In genomic region chr10:73159038-73159648, GRCh38 we compare ENCODE assay signal across 8 cellular contexts. TPM values are rescaled to one million over a fixed set of nuclear protein-coding genes. Genes with fewer than 3 reads are reported as not detected.
DNase-seq lines count a peak whose midpoint lies in the region; ATAC-seq, FAIRE-seq and TF ChIP-seq lines count a peak whose summit lies in the region.

No MANE protein-coding gene starts in this region.

- FAIRE-seq in G401.6 (lab: Jason Lieb, UNC) (peak; percentile 97), TTC549 (lab: Jason Lieb, UNC) (peak; percentile 86), K562 (lab: Jason Lieb, UNC) (peak; percentile 91)

- peaks cover 49% of the 10 kb centered on the region for H3K79me2 ChIP-seq in K562 (ENCODE audit: control insufficient read depth, insufficient read depth, low read length)

- no peaks in the 10 kb centered on the region for H4K20me1 ChIP-seq in K562 (replicated peaks; ENCODE audit: control insufficient read depth, insufficient read depth, low read length)

- TF ChIP-seq RAD21 in K562 (CRISPR knock-in tag; conservative IDR thresholded peaks at IDR 0.05 in 1 of 2, IDR thresholded peaks at IDR 0.05 in 1 of 2): peak; percentile 80 to 83

- TF ChIP-seq POLR2A in K562 (conservative IDR thresholded peaks at IDR 0.05): no peak

- no peak overlapping the region for H3K4me3 ChIP-seq in K562

- no peaks in the 10 kb centered on the region for H3K27me3 ChIP-seq in K562 (ENCODE audit: control insufficient read depth in 2 of 2, insufficient read depth in 2 of 2, low read length in 2 of 2)

- peaks cover 72% of the 10 kb centered on the region for H3K36me3 ChIP-seq in K562 (ENCODE audit: control insufficient read depth, insufficient read depth, low read length)

- H3K4me2 ChIP-seq in K562 (ENCODE audit: insufficient read depth, low read length): no peak overlapping the region

- peak; percentile 78 for TF ChIP-seq CTCF in LNCAP (IDR thresholded peaks at IDR 0.05)
- peak; percentile 55 to 90 (median 80); a peak in 5 of 6 replicates for TF ChIP-seq CTCF in K562 (IDR thresholded peaks at IDR 0.05 in 2 of 3, conservative IDR thresholded peaks at IDR 0.05 in 1 of 3; ENCODE audit: insufficient read depth in 2 of 3, low read depth in 1 of 3, low read length in 3 of 3)

- peak overlapping the region; percentile 1; the same call in 1 of the 3 replicates for H3K27ac ChIP-seq in K562 (ENCODE audit: extremely low read depth, low read depth, low read length)

- no peaks in the 10 kb centered on the region; a peak in 1 of 5 replicates for H3K4me1 ChIP-seq in K562 (replicated peaks in 1 of 2; ENCODE audit: control insufficient read depth in 2 of 2, insufficient read depth in 2 of 2, low read length in 2 of 2)

- intact Hi-C loops in K562 (cut with micrococcal nuclease): loop anchor here (1.0 to 5.0 kb wide), 2 partner anchors 63 to 797 kb away; partner anchors contain the start of gene P4HA1

- H3K9me1 ChIP-seq in K562 (ENCODE audit: control insufficient read depth, insufficient read depth, low read length): no peaks in the 10 kb centered on the region

- WGBS in K562 (ENCODE audit: insufficient coverage, low coverage, missing lambda C conversion rate): 4% methylated on average over 5 of the region's 5 CpGs

- no peak for TF ChIP-seq EP300 in K562 (IDR thresholded peaks at IDR 0.05; ENCODE audit: low read length)

- CTCF ChIA-PET in K562 (lab: Yijun Ruan, JAX; ENCODE audit: low intra/inter-chr PET ratio): interaction anchor here (0.7 to 1.7 kb wide), 5 partner anchors 60 to 795 kb away, joined by 3 to 18 read pairs (median 3); partner anchors contain the start of gene P4HA1

- no TSS peak for BruUV-seq in K562 (replicated peaks; lab: Mats Ljungman, UMichigan)

- in situ Hi-C loops in K562 (cut with MboI): no loop called here

- ATAC-seq in K562: peak; percentile 82
- no peak for ATAC-seq in HG03159 (IDR thresholded peaks at IDR 0.05; ENCODE audit: unreplicated experiment)
- no peak for ATAC-seq in HG03039 (IDR thresholded peaks at IDR 0.05; ENCODE audit: unreplicated experiment)

- no peaks in the 10 kb centered on the region for H3K9me3 ChIP-seq in K562 (replicated peaks; ENCODE audit: control insufficient read depth, insufficient read depth, low read depth, low read length)

- POLR2A ChIA-PET in K562 (lab: Yijun Ruan, JAX): interaction anchor here (0.7 to 1.3 kb wide), 3 partner anchors 12 to 62 kb away, joined by 3 to 8 read pairs (median 5); partner anchors contain the start of gene P4HA1

- DNase-seq in K562 (ENCODE audit: extremely low read depth in 1 of 4, low spot score in 3 of 4) (peak; percentile 54 to 79 (median 64)), iris pigment epithelial cell (ENCODE audit: low read depth) (peak; percentile 38)
- DNase-seq in stimulated activated CD4-positive, alpha-beta T cell treated with anti-CD3 and anti-CD28 coated beads, Interleukin-1b, Interleukin-23, amount 100 ng/mL, for 48 hours: peak; percentile 41

- no peak overlapping the region for H2AFZ ChIP-seq in K562 (ENCODE audit: low read depth, low read length)

- H3K9ac ChIP-seq in K562 (ENCODE audit: insufficient read depth in 1 of 2, low read depth in 2 of 2, low read length in 2 of 2): no peak overlapping the region

TF ChIP-seq in K562, 482 proteins besides CTCF, POLR2A, EP300 and RAD21 (continues in another document):
- TF ChIP-seq VEZF1 (CRISPR knock-in tag; IDR thresholded peaks at IDR 0.05) (peak; percentile 12; the same call in 1 of the 2 replicates), SAFB2 (IDR thresholded peaks at IDR 0.05; ENCODE audit: borderline replicate concordance, low read depth, low read length, severe bottlenecking) (no peak), CBFA2T3 (IDR thresholded peaks at IDR 0.05) (no peak), RFX7 (CRISPR knock-in tag; IDR thresholded peaks at IDR 0.05) (no peak), SIN3B (IDR thresholded peaks at IDR 0.05; ENCODE audit: low read depth) (no peak), POLR3G (IDR thresholded peaks at IDR 0.05; ENCODE audit: extremely low read depth, insufficient read length, insufficient replicate concordance) (no peak)

RNA-seq across cellular contexts. Expression of gene ECD, which starts 8.7 kb away (rescaled TPM):
- 52.4 and 77.2 TPM in 2 replicates for total RNA-seq in K562 (2011; cell fraction: chromatin; rRNA removed; ENCODE audit: low replicate concordance)
- total RNA-seq in K562 (2011; cell fraction: nucleolus; rRNA removed): 34.7 and 34.9 TPM in 2 replicates
- 43.2 and 55.2 TPM in 2 replicates for total RNA-seq in K562 (2011; cell fraction: nucleoplasm; rRNA removed)
- total RNA-seq in K562 (2014; rRNA removed) (43.1 and 52.8 TPM in 2 replicates), K562 (2014; rRNA removed; fragmentation: Illumina TruSeq; extraction: Trizol) (51.2 and 60.1 TPM in 2 replicates), K562 (2015; rRNA removed; fragmentation: Illumina TruSeq; extraction: Trizol) (53.9 and 57.2 TPM in 2 replicates), K562 (2021) (44.9 and 48.8 TPM in 2 replicates)
- polyA plus RNA-seq in K562 (2011; rRNA removed) (63.0 and 79.9 TPM in 2 replicates), K562 (2014; fragmentation: Illumina TruSeq; extraction: Trizol) (51.0 and 59.4 TPM in 2 replicates), K562 (2014; fragmentation: Nextera tagmentation; extraction: Ambion mirVana) (10 to 100 TPM; 33.5 to 75.3 TPM), K562 (2014; rRNA removed) (52.6 and 53.2 TPM in 2 replicates)
- polyA plus RNA-seq in K562 (2011; cell fraction: cytosol; rRNA removed): 35.8 and 44.3 TPM in 2 replicates
- 38.9 and 42.5 TPM in 2 replicates for polyA plus RNA-seq in K562 (2011; cell fraction: nucleus; rRNA removed)
- 32.6 and 42.6 TPM in 2 replicates for polyA plus RNA-seq in K562 (2012)
- 67.4 and 78.0 TPM in 2 replicates for polyA minus RNA-seq in K562 (2011; rRNA and poly(A)+ RNA removed)
- polyA minus RNA-seq in K562 (2011; cell fraction: cytosol; rRNA and poly(A)+ RNA removed): 22.3 and 34.4 TPM in 2 replicates
- 32.2 and 57.6 TPM in 2 replicates for polyA minus RNA-seq in K562 (2011; cell fraction: nucleus; rRNA and poly(A)+ RNA removed)

RNA-seq across cellular contexts. Expression of gene FAM149B1, which starts 8.8 kb away (rescaled TPM):
- 7.2 and 16.9 TPM in 2 replicates for total RNA-seq in K562 (2011; cell fraction: chromatin; rRNA removed; ENCODE audit: low replicate concordance)
- 4.2 and 5.0 TPM in 2 replicates for total RNA-seq in K562 (2011; cell fraction: nucleolus; rRNA removed)
- total RNA-seq in K562 (2011; cell fraction: nucleoplasm; rRNA removed): 7.0 and 8.5 TPM in 2 replicates
- total RNA-seq in K562 (2014; rRNA removed): 3.2 and 4.2 TPM in 2 replicates
- total RNA-seq in K562 (2014; rRNA removed; fragmentation: Illumina TruSeq; extraction: Trizol): 9.5 and 10.3 TPM in 2 replicates
- total RNA-seq in K562 (2015; rRNA removed; fragmentation: Illumina TruSeq; extraction: Trizol): 8.8 and 9.2 TPM in 2 replicates
- total RNA-seq in K562 (2021): 6.1 and 7.2 TPM in 2 replicates
- polyA plus RNA-seq in K562 (2011; rRNA removed): 18.5 and 21.5 TPM in 2 replicates
- 12.7 and 14.0 TPM in 2 replicates for polyA plus RNA-seq in K562 (2011; cell fraction: cytosol; rRNA removed)
- 22.0 and 24.2 TPM in 2 replicates for polyA plus RNA-seq in K562 (2011; cell fraction: nucleus; rRNA removed)
- polyA plus RNA-seq in K562 (2012): 16.3 and 22.4 TPM in 2 replicates
- 9.3 and 9.5 TPM in 2 replicates for polyA plus RNA-seq in K562 (2014; fragmentation: Illumina TruSeq; extraction: Trizol)
- polyA plus RNA-seq in K562 (2014; fragmentation: Nextera tagmentation; extraction: Ambion mirVana): 10 to 100 TPM; 14.4 to 16.9 TPM
- polyA plus RNA-seq in K562 (2014; rRNA removed): 6.0 and 8.7 TPM in 2 replicates
- 13.6 and 17.0 TPM in 2 replicates for polyA minus RNA-seq in K562 (2011; rRNA and poly(A)+ RNA removed)
- polyA minus RNA-seq in K562 (2011; cell fraction: cytosol; rRNA and poly(A)+ RNA removed): 4.3 and 5.7 TPM in 2 replicates
- polyA minus RNA-seq in K562 (2011; cell fraction: nucleus; rRNA and poly(A)+ RNA removed): 6.5 and 8.6 TPM in 2 replicates

RNA-seq across cellular contexts. Expression of gene NUDT13, which starts 48.9 kb away (rescaled TPM):
- 11.2 and 18.1 TPM in 2 replicates for total RNA-seq in K562 (2011; cell fraction: chromatin; rRNA removed; ENCODE audit: low replicate concordance)
- total RNA-seq in K562 (2011; cell fraction: nucleolus; rRNA removed): 6.3 and 7.5 TPM in 2 replicates
- 12.2 and 23.7 TPM in 2 replicates for total RNA-seq in K562 (2011; cell fraction: nucleoplasm; rRNA removed)
- total RNA-seq in K562 (2014; rRNA removed) (3.9 and 5.6 TPM in 2 replicates), K562 (2014; rRNA removed; fragmentation: Illumina TruSeq; extraction: Trizol) (7.1 and 7.6 TPM in 2 replicates), K562 (2015; rRNA removed; fragmentation: Illumina TruSeq; extraction: Trizol) (3.5 and 5.6 TPM in 2 replicates), K562 (2021) (3.4 and 4.7 TPM in 2 replicates)
- polyA plus RNA-seq in K562 (2011; rRNA removed) (10.5 and 11.1 TPM in 2 replicates), K562 (2014; fragmentation: Illumina TruSeq; extraction: Trizol) (5.0 and 5.6 TPM in 2 replicates), K562 (2014; fragmentation: Nextera tagmentation; extraction: Ambion mirVana) (1 to 10 TPM; 5.2 to 7.1 TPM), K562 (2014; rRNA removed) (4.7 and 10.9 TPM in 2 replicates)
- polyA plus RNA-seq in K562 (2011; cell fraction: cytosol; rRNA removed): 2.8 and 6.0 TPM in 2 replicates
- 8.4 and 12.4 TPM in 2 replicates for polyA plus RNA-seq in K562 (2011; cell fraction: nucleus; rRNA removed)
- polyA plus RNA-seq in K562 (2012): 4.4 and 7.8 TPM in 2 replicates
- 5.1 and 5.3 TPM in 2 replicates for polyA minus RNA-seq in K562 (2011; rRNA and poly(A)+ RNA removed)
- 2.7 and 3.0 TPM in 2 replicates for polyA minus RNA-seq in K562 (2011; cell fraction: cytosol; rRNA and poly(A)+ RNA removed)
- polyA minus RNA-seq in K562 (2011; cell fraction: nucleus; rRNA and poly(A)+ RNA removed): 3.4 and 5.1 TPM in 2 replicates
